ENCODE assay signal across 1 cellular context in genomic region chr9:94166237-94167054, GRCh38.
TF ChIP-seq lines count a peak whose summit lies in the region.

No MANE protein-coding gene starts in this region.

TF ChIP-seq in HepG2, 621 proteins besides CTCF, POLR2A, EP300 and RAD21 (continued from another document and continues in another):
- TF ChIP-seq ZBTB40 (IDR thresholded peaks at IDR 0.05) (peak; percentile 52), ZBTB40 (CRISPR knock-in tag; IDR thresholded peaks at IDR 0.05) (no peak; the same call in 1 of the 2 replicates), PLSCR1 (CRISPR knock-in tag; IDR thresholded peaks at IDR 0.05; ENCODE audit: borderline replicate concordance) (no peak), ZNF530 (CRISPR knock-in tag; IDR thresholded peaks at IDR 0.05; ENCODE audit: low read depth) (no peak), IRX3 (CRISPR knock-in tag; IDR thresholded peaks at IDR 0.05; ENCODE audit: borderline replicate concordance, low read depth) (0 out of 2 replicates have a peak, but pooled peaks have one; percentile 66), ZNF589 (CRISPR knock-in tag; conservative IDR thresholded peaks at IDR 0.05) (no peak), MLLT10 (CRISPR knock-in tag; IDR thresholded peaks at IDR 0.05) (no peak), ZBTB4 (CRISPR knock-in tag; IDR thresholded peaks at IDR 0.05; ENCODE audit: borderline replicate concordance) (no peak), CBFB (CRISPR knock-in tag; IDR thresholded peaks at IDR 0.05) (no peak; the same call in 1 of the 2 replicates), ATF5 (CRISPR knock-in tag; IDR thresholded peaks at IDR 0.05; ENCODE audit: low read depth) (no peak), ZNF367 (CRISPR knock-in tag; IDR thresholded peaks at IDR 0.05; ENCODE audit: borderline replicate concordance) (no peak), ZNF660 (CRISPR knock-in tag; IDR thresholded peaks at IDR 0.05; ENCODE audit: borderline replicate concordance, low read depth) (no peak), SNAPC5 (CRISPR knock-in tag; IDR thresholded peaks at IDR 0.05; ENCODE audit: borderline replicate concordance) (0 out of 2 replicates have a peak, but pooled peaks have one; percentile 28), SP140L (CRISPR knock-in tag; IDR thresholded peaks at IDR 0.05; ENCODE audit: borderline replicate concordance) (no peak), ZFP90 (CRISPR knock-in tag; IDR thresholded peaks at IDR 0.05; ENCODE audit: borderline replicate concordance) (no peak; the same call in 1 of the 2 replicates), SPEN (CRISPR knock-in tag; IDR thresholded peaks at IDR 0.05; ENCODE audit: low read depth) (peak; percentile 36; the same call in 1 of the 2 replicates), SMC3 (IDR thresholded peaks at IDR 0.05; ENCODE audit: low read length) (no peak; the same call in 1 of the 2 replicates), ZNF850 (CRISPR knock-in tag; conservative IDR thresholded peaks at IDR 0.05) (no peak), NR2F1 (CRISPR knock-in tag; IDR thresholded peaks at IDR 0.05) (no peak), SNAI1 (CRISPR knock-in tag; IDR thresholded peaks at IDR 0.05; ENCODE audit: borderline replicate concordance) (peak; percentile 36; the same call in 1 of the 2 replicates), ZNF44 (CRISPR knock-in tag; IDR thresholded peaks at IDR 0.05) (no peak), SP1 (IDR thresholded peaks at IDR 0.05) (no peak), SP1 (CRISPR knock-in tag; IDR thresholded peaks at IDR 0.05) (peak; percentile 12; the same call in 1 of the 2 replicates), SNRNP70 (IDR thresholded peaks at IDR 0.05; ENCODE audit: low read depth, low read length) (no peak), AHR (CRISPR knock-in tag; IDR thresholded peaks at IDR 0.05) (no peak), U2AF2 (IDR thresholded peaks at IDR 0.05; ENCODE audit: low read depth, low read length) (no peak), TMF1 (CRISPR knock-in tag; IDR thresholded peaks at IDR 0.05; ENCODE audit: low read depth) (peak; percentile 87), SUZ12 (IDR thresholded peaks at IDR 0.05; ENCODE audit: low read depth, low read length) (no peak), ZNF746 (CRISPR knock-in tag; IDR thresholded peaks at IDR 0.05) (peak; percentile 79), MXD4 (CRISPR knock-in tag; IDR thresholded peaks at IDR 0.05) (peak; percentile 18; the same call in 1 of the 2 replicates), E2F5 (CRISPR knock-in tag; conservative IDR thresholded peaks at IDR 0.05) (peak; percentile 63; the same call in 1 of the 2 replicates), FOXM1 (CRISPR knock-in tag; IDR thresholded peaks at IDR 0.05) (no peak), AHDC1 (CRISPR knock-in tag; IDR thresholded peaks at IDR 0.05; ENCODE audit: borderline replicate concordance) (no peak), PRMT3 (CRISPR knock-in tag; IDR thresholded peaks at IDR 0.05; ENCODE audit: borderline replicate concordance, low read depth) (no peak), ZNF460 (CRISPR knock-in tag; IDR thresholded peaks at IDR 0.05; ENCODE audit: borderline replicate concordance) (no peak), PHF8 (CRISPR knock-in tag; IDR thresholded peaks at IDR 0.05) (peak; percentile 33), ERF (CRISPR knock-in tag; IDR thresholded peaks at IDR 0.05) (no peak; the same call in 1 of the 2 replicates), JARID2 (CRISPR knock-in tag; IDR thresholded peaks at IDR 0.05; ENCODE audit: insufficient replicate concordance) (no peak), ZNF362 (CRISPR knock-in tag; IDR thresholded peaks at IDR 0.05; ENCODE audit: borderline replicate concordance) (no peak), NPAS2 (CRISPR knock-in tag; IDR thresholded peaks at IDR 0.05; ENCODE audit: borderline replicate concordance) (no peak), SAP130 (CRISPR knock-in tag; IDR thresholded peaks at IDR 0.05; ENCODE audit: low read depth) (peak; percentile 74), PHF20 (CRISPR knock-in tag; IDR thresholded peaks at IDR 0.05) (peak; percentile 64)
